ENCODE assay signal across 8 cellular contexts in genomic region chr17:35588196-35588920, GRCh38. TPM values are rescaled to one million over a fixed set of nuclear protein-coding genes. Genes with fewer than 3 reads are reported as not detected.
DNase-seq lines count a peak whose midpoint lies in the region; TF ChIP-seq lines count a peak whose summit lies in the region.

No MANE protein-coding gene starts in this region.

- no peak overlapping the region for H2BK5ac ChIP-seq in H9 (ENCODE audit: insufficient read length, low read length)

- in situ Hi-C loops in ACHN (cut with HindIII; ENCODE audit: low pct_ligation_motif_present, low pct_unique_long_range_greater_than_20kb, low sequenced_read_pairs), result no loop called here

- H3K36me3 ChIP-seq in testis (ENCODE audit: low read depth, missing control alignments), result no peaks in the 10 kb centered on the region

- H2BK120ac ChIP-seq in H9 (ENCODE audit: low read depth, low read length, poor library complexity, severe bottlenecking), result no peak overlapping the region

- no peak overlapping the region for H3K56ac ChIP-seq in H9 (ENCODE audit: insufficient read length, low read depth, low read length)

- TF ChIP-seq POLR2A in testis (IDR thresholded peaks at IDR 0.05), result no peak

- H3K23ac ChIP-seq in H9 (ENCODE audit: insufficient read length, low read depth, low read length), result no peak overlapping the region

- peaks cover 8% of the 10 kb centered on the region; the same call in 1 of the 2 replicates for H3K79me2 ChIP-seq in H9 (ENCODE audit: insufficient read depth, low read length)

- no peak overlapping the region for H3K18ac ChIP-seq in H9 (ENCODE audit: insufficient read length, low read depth, low read length)

- H3K27ac ChIP-seq in H9 (ENCODE audit: insufficient read length, low read depth, low read length) (no peak overlapping the region), testis (peak overlapping the region; percentile 90 to 94)

- H3K4me3 Mint-ChIP-seq in H9, result peak overlapping the region; percentile 94 to 99
- peak overlapping the region; percentile 94 for H3K4me3 Mint-ChIP-seq in activated T-helper 1 cell treated with anti-CD3 and anti-CD28 coated beads, Interleukin-12 subunit alpha, Interleukin-12 subunit beta, Interleukin-2, Interleukin-4 antibody, amounts not matched to agents 30 ng/mL and 10 ng/mL and 1 ng/mL, durations not matched to agents 14 hours and 24 hours and 36 hours

- no peak overlapping the region for H2BK15ac ChIP-seq in H9 (ENCODE audit: low read depth, low read length)

- H2AK5ac ChIP-seq in H9 (ENCODE audit: insufficient read length, low read length), result no peak overlapping the region

- H4K91ac ChIP-seq in H9 (ENCODE audit: insufficient read length, low read depth, low read length), result no peak overlapping the region

- H2BK20ac ChIP-seq in H9 (ENCODE audit: low read depth, low read length, poor library complexity, severe bottlenecking), result no peak overlapping the region

- peak overlapping the region; percentile 57 to 99 (median 99); a peak in 4 of 7 replicates for H3K27ac Mint-ChIP-seq in H9
- peak overlapping the region; percentile 96 for H3K27ac Mint-ChIP-seq in activated T-helper 1 cell treated with anti-CD3 and anti-CD28 coated beads, Interleukin-12 subunit alpha, Interleukin-12 subunit beta, Interleukin-2, Interleukin-4 antibody, amounts not matched to agents 30 ng/mL and 10 ng/mL and 1 ng/mL, durations not matched to agents 14 hours and 24 hours and 36 hours

- H3K4me2 ChIP-seq in H9 (ENCODE audit: insufficient read depth, insufficient read length, low read length), result peak overlapping the region; percentile 79

- H4K8ac ChIP-seq in H9 (replicated peaks; ENCODE audit: insufficient read length, low read depth, low read length), result no peak overlapping the region

- TF ChIP-seq CTCF in H9 (conservative IDR thresholded peaks at IDR 0.05) (no peak), testis (IDR thresholded peaks at IDR 0.05) (no peak)

- no peak overlapping the region for H4K5ac ChIP-seq in H9 (ENCODE audit: insufficient read length, low read depth, low read length)

- H3K27me3 ChIP-seq in H9 (ENCODE audit: insufficient read depth, low read length) (no peaks in the 10 kb centered on the region), testis (no peaks in the 10 kb centered on the region)

- H3K14ac ChIP-seq in H9 (ENCODE audit: insufficient read depth, low read length), result no peak overlapping the region

- H3K4me1 Mint-ChIP-seq in H9, result peaks cover 20% of the 10 kb centered on the region in 2 experiments
- peaks cover 41% of the 10 kb centered on the region for H3K4me1 Mint-ChIP-seq in activated T-helper 1 cell treated with anti-CD3 and anti-CD28 coated beads, Interleukin-12 subunit alpha, Interleukin-12 subunit beta, Interleukin-2, Interleukin-4 antibody, amounts not matched to agents 30 ng/mL and 10 ng/mL and 1 ng/mL, durations not matched to agents 14 hours and 24 hours and 36 hours (ENCODE audit: low read depth)

- H2BK12ac ChIP-seq in H9 (ENCODE audit: insufficient read length, low read depth, low read length), result no peak overlapping the region

- WGBS in H9 (ENCODE audit: extremely low coverage, insufficient read length, low lambda C conversion rate), result no CpG with 5 or more reads among the region's 12 CpGs
- 30 to 54% methylated on average over 12 of the region's 12 CpGs for WGBS in testis, 2 donors

- H2AFZ ChIP-seq in H9 (ENCODE audit: low read length), result no peak overlapping the region

- peaks cover 7% of the 10 kb centered on the region for H3K79me1 ChIP-seq in H9 (ENCODE audit: insufficient read depth, low read depth, low read length, poor library complexity, severe bottlenecking)

- H3K4me3 ChIP-seq in testis, result peak overlapping the region; percentile 95 to 97

- peaks cover 0 to 1% (median 0%) of the 10 kb centered on the region in 3 experiments; a peak in 1 of 7 replicates for H3K36me3 Mint-ChIP-seq in H9 (ENCODE audit: insufficient read depth in 1 of 3, low read depth in 3 of 3)
- peaks cover 7% of the 10 kb centered on the region for H3K36me3 Mint-ChIP-seq in activated T-helper 1 cell treated with anti-CD3 and anti-CD28 coated beads, Interleukin-12 subunit alpha, Interleukin-12 subunit beta, Interleukin-2, Interleukin-4 antibody, amounts not matched to agents 30 ng/mL and 10 ng/mL and 1 ng/mL, durations not matched to agents 14 hours and 24 hours and 36 hours (ENCODE audit: low read depth)

- no peaks in the 10 kb centered on the region for H4K20me1 ChIP-seq in H9 (ENCODE audit: control insufficient read depth, insufficient read depth, insufficient read length)

- no peaks in the 10 kb centered on the region; the same call in 1 of the 2 replicates for H3K4me1 ChIP-seq in H9 (ENCODE audit: insufficient read depth, low read length)
- H3K4me1 ChIP-seq in testis, result peaks cover 13% of the 10 kb centered on the region

- DNase-seq in ACHN, result peak; percentile 88
- no peak for DNase-seq in H9
- DNase-seq in activated T-helper 1 cell treated with anti-CD3 and anti-CD28 coated beads, Interleukin-12 subunit alpha, Interleukin-12 subunit beta, Interleukin-2, Interleukin-4 antibody, amounts not matched to agents 30 ng/mL and 10 ng/mL and 1 ng/mL, durations not matched to agents 14 hours and 24 hours and 36 hours (ENCODE audit: low spot score), result no peak
- peak; percentile 18 for DNase-seq in iPS-NIHi7 (ENCODE audit: extremely low spot score)
- DNase-seq in testis, result no peak
- DNase-seq in central memory CD4-positive, alpha-beta T cell, result no peak
- no peak for DNase-seq in effector CD4-positive, alpha-beta T cell
- no peak for DNase-seq in HuH-7 (ENCODE audit: low spot score)

- no peak overlapping the region for H3K4ac ChIP-seq in H9 (ENCODE audit: low read depth, low read length)

- intact Hi-C loops in activated T-helper 1 cell treated with anti-CD3 and anti-CD28 coated beads, Interleukin-12 subunit alpha, Interleukin-12 subunit beta, Interleukin-2, Interleukin-4 antibody, amounts not matched to agents 30 ng/mL and 10 ng/mL and 1 ng/mL, durations not matched to agents 14 hours and 24 hours and 36 hours (cut with micrococcal nuclease), result loop anchor here (5.0 kb wide), 3 partner anchors 101 to 416 kb away; partner anchors contain the start of gene TAF15
- intact Hi-C loops in testis (cut with DNase I; ENCODE audit: low total_unique reads), result no loop called here

- H3K23me2 ChIP-seq in H9 (ENCODE audit: insufficient read length, low read depth, low read length, poor library complexity, severe bottlenecking), result no peaks in the 10 kb centered on the region

- H3K27me3 Mint-ChIP-seq in H9 (ENCODE audit: low read depth), result peaks cover 3% of the 10 kb centered on the region
- H3K27me3 Mint-ChIP-seq in activated T-helper 1 cell treated with anti-CD3 and anti-CD28 coated beads, Interleukin-12 subunit alpha, Interleukin-12 subunit beta, Interleukin-2, Interleukin-4 antibody, amounts not matched to agents 30 ng/mL and 10 ng/mL and 1 ng/mL, durations not matched to agents 14 hours and 24 hours and 36 hours (ENCODE audit: insufficient read depth), result peaks cover 3% of the 10 kb centered on the region

- no peak overlapping the region for H3T11ph ChIP-seq in H9 (ENCODE audit: low read length)

- peak overlapping the region; percentile 83 for H3K9ac ChIP-seq in H9 (ENCODE audit: extremely low read depth, insufficient read length, low read length)

- no peaks in the 10 kb centered on the region for H3K9me3 Mint-ChIP-seq in H9
- no peaks in the 10 kb centered on the region for H3K9me3 Mint-ChIP-seq in activated T-helper 1 cell treated with anti-CD3 and anti-CD28 coated beads, Interleukin-12 subunit alpha, Interleukin-12 subunit beta, Interleukin-2, Interleukin-4 antibody, amounts not matched to agents 30 ng/mL and 10 ng/mL and 1 ng/mL, durations not matched to agents 14 hours and 24 hours and 36 hours

- H3K9me3 ChIP-seq in H9 (ENCODE audit: control insufficient read depth, low read depth, low read length), result no peaks in the 10 kb centered on the region
- no peaks in the 10 kb centered on the region for H3K9me3 ChIP-seq in testis

RNA-seq across cellular contexts. Expression of gene AP2B1, which starts 1.2 kb away (rescaled TPM):
- total RNA-seq in H9 (2021) (208 and 217 TPM in 2 replicates), testis (100 to 1,000 TPM; 132 to 147 TPM)
- total RNA-seq in activated T-helper 1 cell treated with anti-CD3 and anti-CD28 coated beads, Interleukin-12 subunit alpha, Interleukin-12 subunit beta, Interleukin-2, Interleukin-4 antibody, amounts not matched to agents 30 ng/mL and 10 ng/mL and 1 ng/mL, durations not matched to agents 14 hours and 24 hours and 36 hours, result 156 and 167 TPM in 2 replicates
- polyA plus RNA-seq in testis (ENCODE audit: insufficient read depth, low read depth, low replicate concordance), result 310 TPM

RNA-seq across cellular contexts. Expression of gene PEX12, which starts 10.0 kb away (rescaled TPM):
- 5.4 and 5.8 TPM in 2 replicates for total RNA-seq in H9 (2021)
- total RNA-seq in activated T-helper 1 cell treated with anti-CD3 and anti-CD28 coated beads, Interleukin-12 subunit alpha, Interleukin-12 subunit beta, Interleukin-2, Interleukin-4 antibody, amounts not matched to agents 30 ng/mL and 10 ng/mL and 1 ng/mL, durations not matched to agents 14 hours and 24 hours and 36 hours, result 5.0 and 5.9 TPM in 2 replicates
- 10 to 100 TPM; 13.6 to 17.3 TPM for total RNA-seq in testis
- 15.1 TPM for polyA plus RNA-seq in testis (ENCODE audit: insufficient read depth, low read depth, low replicate concordance)

RNA-seq across cellular contexts. Expression of gene SLFN14, which starts 27.7 kb away (rescaled TPM):
- total RNA-seq in H9 (2021) (not detected in 2 replicates), testis (under 1 TPM; 0.37 to 0.55 TPM)
- 0.05 and 0.10 TPM in 2 replicates for total RNA-seq in activated T-helper 1 cell treated with anti-CD3 and anti-CD28 coated beads, Interleukin-12 subunit alpha, Interleukin-12 subunit beta, Interleukin-2, Interleukin-4 antibody, amounts not matched to agents 30 ng/mL and 10 ng/mL and 1 ng/mL, durations not matched to agents 14 hours and 24 hours and 36 hours
- 0.30 TPM for polyA plus RNA-seq in testis (ENCODE audit: insufficient read depth, low read depth, low replicate concordance)

RNA-seq across cellular contexts. Expression of gene SLFN12L, which starts 50.9 kb away (rescaled TPM):
- total RNA-seq in H9 (2021) (not detected in 2 replicates), testis (1 to 10 TPM; 1.0 to 1.4 TPM)
- total RNA-seq in activated T-helper 1 cell treated with anti-CD3 and anti-CD28 coated beads, Interleukin-12 subunit alpha, Interleukin-12 subunit beta, Interleukin-2, Interleukin-4 antibody, amounts not matched to agents 30 ng/mL and 10 ng/mL and 1 ng/mL, durations not matched to agents 14 hours and 24 hours and 36 hours, result 45.2 and 49.3 TPM in 2 replicates
- polyA plus RNA-seq in testis (ENCODE audit: insufficient read depth, low read depth, low replicate concordance), result 0.69 TPM

Comparison
In these comparisons a context has a peak if more than half of its experiments do, and no peak if none do; other contexts are left out.
1. DNase-seq: peak in ACHN (single experiment) and iPS-NIHi7 (single experiment); none in H9 (single experiment), activated T-helper 1 cell treated with anti-CD3 and anti-CD28 coated beads, Interleukin-12 subunit alpha, Interleukin-12 subunit beta, Interleukin-2, Interleukin-4 antibody, amounts not matched to agents 30 ng/mL and 10 ng/mL and 1 ng/mL, durations not matched to agents 14 hours and 24 hours and 36 hours (single experiment), testis (single experiment), central memory CD4-positive, alpha-beta T cell (single experiment), effector CD4-positive, alpha-beta T cell (single experiment) and HuH-7 (single experiment).